Comparison of ENCODE assay signal across 8 cellular contexts in genomic region chr7:151745090-151745638, GRCh38.
DNase-seq lines count a peak whose midpoint lies in the region; ATAC-seq, FAIRE-seq and TF ChIP-seq lines count a peak whose summit lies in the region.

No MANE protein-coding gene starts in this region.

- intact Hi-C loops in CD14-positive monocyte (cut with micrococcal nuclease): loop anchor here in 1 of 2 donors (1.0 to 5.0 kb wide), 2 partner anchors 18 to 52 kb away; no protein-coding TSS in a partner anchor

- WGBS in lung, 2 donors: 28 to 41% methylated on average over 22 of the region's 22 CpGs

- H3K9me3 Mint-ChIP-seq in CD14-positive monocyte: no peaks in the 10 kb centered on the region

- DNase-seq in CD14-positive monocyte (ENCODE audit: low spot score) (peak; percentile 99), HTR-8/SVneo (ENCODE audit: insufficient read length, low spot score) (peak; percentile 47), astrocyte of the spinal cord (ENCODE audit: low read depth, low spot score) (peak; percentile 70), lung (ENCODE audit: low spot score) (peak; percentile 91), superior temporal gyrus (ENCODE audit: extremely low spot score) (no peak), NCI-H774 (lab: John Stamatoyannopoulos, UW) (no peak)

- H3K9me3 ChIP-seq in lung (ENCODE audit: control insufficient read depth in 2 of 2, insufficient read depth in 1 of 2, low read length in 1 of 2): no peaks in the 10 kb centered on the region

- in situ Hi-C loops in astrocyte of the spinal cord (cut with HindIII; ENCODE audit: low sequenced_read_pairs): no loop called here

- peak; percentile 93 for ATAC-seq in lung (ENCODE audit: insufficient read depth, low FRiP score)
- no peak for ATAC-seq in HG02840 (IDR thresholded peaks at IDR 0.05; ENCODE audit: low FRiP score, unreplicated experiment)
- ATAC-seq in GM19463 (IDR thresholded peaks at IDR 0.05; ENCODE audit: unreplicated experiment): no peak

- H3K4me1 ChIP-seq in lung (ENCODE audit: control insufficient read depth in 2 of 2, insufficient read depth in 2 of 2, low read length in 2 of 2): peaks cover 9 to 19% of the 10 kb centered on the region in 2 donors

- peak overlapping the region; percentile 32 to 50 for H3K4me3 Mint-ChIP-seq in CD14-positive monocyte

- no peaks in the 10 kb centered on the region for H3K27me3 ChIP-seq in lung (ENCODE audit: control insufficient read depth, insufficient read depth)

- TF ChIP-seq CTCF in CD14-positive monocyte (IDR thresholded peaks at IDR 0.05) (peak; percentile 40), astrocyte of the spinal cord (IDR thresholded peaks at IDR 0.05; ENCODE audit: low read depth, low read length) (peak; percentile 64), lung (IDR thresholded peaks at IDR 0.05; ENCODE audit: control extremely low read depth, extremely low read depth) (no peak)

- no peak overlapping the region for H3K4me3 ChIP-seq in astrocyte of the spinal cord (ENCODE audit: low read depth, low read length)
- no peak overlapping the region for H3K4me3 ChIP-seq in lung

- no peak for FAIRE-seq in HTR-8/SVneo (lab: Jason Lieb, UNC)

- H3K36me3 ChIP-seq in lung (ENCODE audit: control insufficient read depth in 2 of 2, insufficient read depth in 2 of 2, low read length in 2 of 2): no peaks in the 10 kb centered on the region

- peak overlapping the region; percentile 41 to 86 for H3K27ac ChIP-seq in lung (ENCODE audit: low read depth in 1 of 2, low read length in 1 of 2)

- peak overlapping the region; percentile 70 to 96 (median 92) for H3K27ac Mint-ChIP-seq in CD14-positive monocyte

- H3K4me1 Mint-ChIP-seq in CD14-positive monocyte: peaks cover 52% of the 10 kb centered on the region

- H3K36me3 Mint-ChIP-seq in CD14-positive monocyte: peaks cover 45 to 69% of the 10 kb centered on the region in 2 donors

- H3K27me3 Mint-ChIP-seq in CD14-positive monocyte (ENCODE audit: low read depth in 3 of 3): peaks cover 0 to 3% (median 2%) of the 10 kb centered on the region in 3 donors

Comparison
In these comparisons a context has a peak if more than half of its experiments do, and no peak if none do; other contexts are left out.
1. DNase-seq: peak in CD14-positive monocyte (single experiment), HTR-8/SVneo (single experiment), astrocyte of the spinal cord (single experiment) and lung (single experiment); none in superior temporal gyrus (single experiment) and NCI-H774 (single experiment).